ENCODE assay signal across 8 cellular contexts in the genomic region with DNA sequence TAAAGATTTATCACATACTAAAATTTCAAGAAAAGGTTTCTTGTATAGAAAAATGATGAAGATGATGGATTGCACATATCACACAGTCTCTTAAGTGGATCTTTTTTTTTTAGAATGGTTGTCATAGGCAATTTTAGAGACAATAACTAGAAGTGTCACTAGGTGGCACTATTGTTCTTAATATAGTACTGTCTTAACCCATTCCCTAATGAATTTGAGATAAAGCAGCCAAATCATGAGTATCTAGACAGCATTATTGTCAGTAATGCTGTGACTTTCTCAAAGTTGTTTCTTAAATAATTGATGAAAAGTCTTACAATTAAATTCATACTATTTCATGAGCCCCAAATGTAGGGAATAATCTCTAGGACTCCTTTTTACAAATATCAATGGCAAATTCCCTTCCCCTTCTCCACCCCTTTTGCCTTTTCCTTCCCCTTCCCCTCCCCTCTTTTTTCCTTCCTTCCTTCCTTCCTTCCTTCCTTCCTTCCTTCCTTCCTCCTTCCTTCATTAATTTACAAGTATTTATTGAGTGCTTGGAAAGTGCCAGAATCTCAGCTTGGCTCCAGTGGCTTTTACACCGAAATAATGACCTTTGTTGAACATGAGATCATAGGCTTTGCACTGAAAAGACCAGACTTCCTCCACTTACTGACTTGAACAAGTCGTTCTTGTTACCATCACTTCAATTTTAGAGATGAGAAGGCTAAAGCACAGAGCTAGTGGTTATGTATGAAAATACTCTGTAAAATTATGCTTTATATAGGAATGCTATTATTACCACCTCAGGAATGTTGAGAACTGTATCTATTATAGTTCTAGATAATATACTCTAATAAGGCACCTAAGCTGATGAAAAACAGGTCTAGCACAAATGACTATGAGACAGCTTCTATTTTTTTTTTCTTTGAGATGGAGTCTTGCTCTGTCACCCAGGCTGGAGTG. TPM values are rescaled to one million over a fixed set of nuclear protein-coding genes. Genes with fewer than 3 reads are reported as not detected.
DNase-seq lines count a peak whose midpoint lies in the region; ATAC-seq and TF ChIP-seq lines count a peak whose summit lies in the region.

No MANE protein-coding gene starts in this region.

- DNase-seq in DMS53 treated with DMSO at 0.1 percent for 48 hours (lab: John Stamatoyannopoulos, UW; ENCODE audit: unreplicated experiment) (peak; percentile 98), HFF-Myc (ENCODE audit: extremely low read depth, low read depth) (peak; percentile 75), NCI-H2227 (lab: John Stamatoyannopoulos, UW; ENCODE audit: unreplicated experiment) (peak; percentile 87), adrenal gland (no peak), left cardiac atrium (no peak), retinal pigment epithelial cell (ENCODE audit: low read depth) (no peak), mucosa of gallbladder (ENCODE audit: low spot score) (no peak)

- H3K27ac ChIP-seq in adrenal gland, result no peak overlapping the region

- WGBS in adrenal gland, 4 donors, result 14 to 19% (median 18%) methylated on average over 2 of the region's 2 CpGs

- peak; percentile 83 to 86 for ATAC-seq in left cardiac atrium
- no peak for ATAC-seq in GM19023 (IDR thresholded peaks at IDR 0.05; ENCODE audit: unreplicated experiment)

- peak; percentile 22 for TF ChIP-seq CTCF in HFF-Myc (IDR thresholded peaks at IDR 0.05; ENCODE audit: low read depth, low read length, missing control alignments)
- peak; percentile 59 to 92 (median 74) for TF ChIP-seq CTCF in adrenal gland (IDR thresholded peaks at IDR 0.05)
- peak; percentile 41 for TF ChIP-seq CTCF in retinal pigment epithelial cell (conservative IDR thresholded peaks at IDR 0.05; ENCODE audit: low read depth, low read length)

- H3K36me3 ChIP-seq in adrenal gland (replicated peaks in 1 of 2), result peaks cover 0 to 19% of the 10 kb centered on the region in 2 donors

- no peak for TF ChIP-seq POLR2A in adrenal gland (IDR thresholded peaks at IDR 0.05)

- intact Hi-C loops in adrenal gland (cut with DNase I) (loop anchor here (5.0 kb wide), 3 partner anchors 171 to 386 kb away; a partner anchor contains a TSS), left cardiac atrium (cut with DNase I) (loop anchor here (1.0 to 10.0 kb wide), 6 partner anchors 169 to 385 kb away; a partner anchor contains a TSS)

- no peak overlapping the region for H3K4me3 ChIP-seq in HFF-Myc (replicated peaks; ENCODE audit: low read depth, low read length)
- H3K4me3 ChIP-seq in adrenal gland, result no peak overlapping the region
- no peak overlapping the region for H3K4me3 ChIP-seq in retinal pigment epithelial cell (ENCODE audit: low read length)

- no peaks in the 10 kb centered on the region for H3K27me3 ChIP-seq in adrenal gland

- H3K9me3 ChIP-seq in adrenal gland (replicated peaks in 1 of 3), result no peaks in the 10 kb centered on the region

- H3K4me1 ChIP-seq in adrenal gland (replicated peaks in 1 of 2), result peaks cover 5 to 7% of the 10 kb centered on the region in 2 donors

RNA-seq across cellular contexts. Expression of a gene that starts 19.8 kb away (rescaled TPM):
- total RNA-seq in adrenal gland (100 to 1,000 TPM; 259 to 580 (median 376) TPM), left cardiac atrium (100 to 1,000 TPM; 161 to 230 TPM), mucosa of gallbladder (342 TPM)
- polyA plus RNA-seq in adrenal gland, result 100 to 1,000 TPM; 396 to 810 (median 786) TPM

RNA-seq across cellular contexts. Expression of a gene that starts 34.1 kb away (rescaled TPM):
- total RNA-seq in adrenal gland (100 to 1,000 TPM; 191 to 436 (median 251) TPM), left cardiac atrium (100 to 1,000 TPM; 919 to 945 TPM), mucosa of gallbladder (369 TPM)
- 100 to 1,000 TPM; 217 to 419 (median 226) TPM for polyA plus RNA-seq in adrenal gland

Comparison
In these comparisons a context has a peak if more than half of its experiments do, and no peak if none do; other contexts are left out.
1. DNase-seq: peak in DMS53 treated with DMSO at 0.1 percent for 48 hours (single experiment), HFF-Myc (single experiment) and NCI-H2227 (single experiment); none in adrenal gland (0 of 7), left cardiac atrium (single experiment), retinal pigment epithelial cell (single experiment) and mucosa of gallbladder (single experiment).
2. CTCF ChIP-seq: peak in every context shown above with its lines; median percentile 74 in adrenal gland; 41 in retinal pigment epithelial cell; 22 in HFF-Myc.